Comparison of ENCODE assay signal across 28 cellular contexts in the genomic region with DNA sequence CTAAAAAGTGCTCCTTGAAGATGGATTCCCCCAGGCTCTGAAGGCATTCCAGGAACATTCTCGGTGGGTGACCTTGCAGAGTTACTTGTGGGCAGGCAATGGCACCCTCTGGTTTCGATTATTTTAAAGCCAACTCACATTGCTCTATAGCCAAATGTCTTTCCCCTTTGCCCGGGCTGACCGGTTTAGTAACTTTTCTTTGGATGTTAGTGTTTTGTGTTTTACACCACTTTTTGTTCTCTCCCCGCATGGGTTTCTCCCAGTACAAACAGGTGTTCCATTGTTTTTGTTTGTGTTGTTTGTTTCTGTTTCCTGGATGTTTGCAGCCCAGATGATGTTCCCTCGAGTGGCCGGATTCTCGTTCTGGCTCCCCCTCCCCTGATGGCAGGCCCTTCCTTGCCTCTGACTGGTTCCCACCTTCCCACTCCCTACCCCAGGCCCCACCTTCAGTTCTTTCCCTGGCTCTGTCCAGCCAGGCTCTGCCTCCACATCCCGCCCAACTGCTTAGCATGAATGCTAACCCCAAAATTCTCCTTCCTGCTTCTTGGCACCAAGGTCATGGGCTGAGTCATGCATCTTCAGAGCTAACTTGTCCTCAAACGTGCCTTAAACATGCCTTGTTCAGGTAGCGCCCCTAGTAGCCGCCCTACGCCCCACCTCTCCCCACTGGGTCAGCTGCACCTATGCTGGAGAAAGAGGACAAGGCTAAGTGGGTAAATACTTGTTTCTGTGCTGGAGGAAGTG. TPM values are rescaled to one million over a fixed set of nuclear protein-coding genes. Genes with fewer than 3 reads are reported as not detected.
DNase-seq lines count a peak whose midpoint lies in the region; ATAC-seq, FAIRE-seq and TF ChIP-seq lines count a peak whose summit lies in the region.
"Had no signal": no experiment of that assay in that cellular context is flagged by ENCODE, and none has a peak within 500 bp of the region (broad histone marks: within the 10 kb centered on the region; RNA-seq: fewer than 3 reads in every experiment).

No MANE protein-coding gene starts in this region.

- H3K9me1 ChIP-seq in keratinocyte (ENCODE audit: control insufficient read depth, extremely low read depth, insufficient read depth, low read length): no peaks in the 10 kb centered on the region

- H4K20me1 ChIP-seq in keratinocyte (ENCODE audit: control insufficient read depth, extremely low read depth, insufficient read depth, low read length): no peaks in the 10 kb centered on the region

- peak overlapping the region; percentile 28 for H3K27ac Mint-ChIP-seq in endothelial cell (ENCODE audit: unreplicated experiment)
- H3K27ac Mint-ChIP-seq: activated T-cell treated with anti-CD3 and anti-CD28 coated beads, Interleukin-2, amount 50 U/mL, for 24 hours; stimulated activated naive CD8-positive, alpha-beta T cell treated with anti-CD3 and anti-CD28 coated beads, Interleukin-15, amount 100 ng/mL, for 72 hours had no signal

- no peak overlapping the region for H3K27ac ChIP-seq in keratinocyte (ENCODE audit: control insufficient read depth, insufficient read depth, low read length)
- H3K27ac ChIP-seq: A549, cardiac muscle cell, gastrocnemius medialis, pancreas, upper lobe of left lung had no signal

- H3K9me3 ChIP-seq in keratinocyte (ENCODE audit: control insufficient read depth, low read depth, low read length): no peaks in the 10 kb centered on the region
- H3K9me3 ChIP-seq: A549, gastrocnemius medialis, pancreas, upper lobe of left lung had no signal

- no peaks in the 10 kb centered on the region for H3K27me3 Mint-ChIP-seq in endothelial cell (ENCODE audit: unreplicated experiment)

- peaks cover 4% of the 10 kb centered on the region for H3K36me3 Mint-ChIP-seq in endothelial cell (ENCODE audit: low read depth, unreplicated experiment)
- H3K36me3 Mint-ChIP-seq: naive thymus-derived CD8-positive, alpha-beta T cell had no signal

- DNase-seq in AG10803 (ENCODE audit: low read depth): peak; percentile 53
- DNase-seq in HT1080 (ENCODE audit: low read depth): peak; percentile 45
- DNase-seq in endothelial cell (ENCODE audit: low spot score): peak; percentile 28
- DNase-seq in keratinocyte (ENCODE audit: low read depth, low spot score): peak; percentile 28
- DNase-seq in CD1c-positive myeloid dendritic cell (ENCODE audit: extremely low spot score): no peak
- DNase-seq in superior temporal gyrus (ENCODE audit: extremely low spot score): no peak
- DNase-seq in nucleus accumbens (lab: John Stamatoyannopoulos, UW): no peak
- DNase-seq: activated CD4-positive, alpha-beta T cell treated with anti-CD3 and anti-CD28 coated beads for 1 hour; activated naive CD4-positive, alpha-beta T cell treated with Interleukin-2 at 50 U/mL for 16 hours; activated T-cell treated with anti-CD3 and anti-CD28 coated beads, Interleukin-2, amount 50 U/mL, for 24 hours; amniotic stem cell; dermis blood vessel endothelial cell; gastrocnemius medialis; hypothalamus; left cardiac atrium; naive thymus-derived CD8-positive, alpha-beta T cell; NCI-H1048; NCI-H1930; NCI-H748 treated with DMSO at 0.1 percent for 48 hours; pancreas; right cardiac atrium; stimulated activated naive CD8-positive, alpha-beta T cell treated with anti-CD3 and anti-CD28 coated beads, Interleukin-15, amount 100 ng/mL, for 72 hours; upper lobe of left lung had no signal

- no peak overlapping the region for H3K4me3 Mint-ChIP-seq in endothelial cell (ENCODE audit: unreplicated experiment)
- H3K4me3 Mint-ChIP-seq: activated T-cell treated with anti-CD3 and anti-CD28 coated beads, Interleukin-2, amount 50 U/mL, for 24 hours; naive thymus-derived CD8-positive, alpha-beta T cell; stimulated activated naive CD8-positive, alpha-beta T cell treated with anti-CD3 and anti-CD28 coated beads, Interleukin-15, amount 100 ng/mL, for 72 hours had no signal

- no peak overlapping the region for H3K9ac ChIP-seq in keratinocyte (ENCODE audit: control insufficient read depth, extremely low read depth, insufficient read depth, low read length)

- H2AFZ ChIP-seq in keratinocyte (ENCODE audit: control insufficient read depth, low read length): peak overlapping the region; percentile 51

- ATAC-seq in HG03571 (IDR thresholded peaks at IDR 0.05; ENCODE audit: unreplicated experiment): no peak
- ATAC-seq: A549; gastrocnemius medialis; left cardiac atrium; naive thymus-derived CD8-positive, alpha-beta T cell; pancreas; right cardiac atrium; Right ventricle myocardium inferior; stimulated activated naive CD8-positive, alpha-beta T cell treated with anti-CD3 and anti-CD28 coated beads, Interleukin-15, amount 100 ng/mL, for 72 hours had no signal

- peaks cover 6% of the 10 kb centered on the region for H3K4me1 ChIP-seq in keratinocyte (ENCODE audit: control insufficient read depth, extremely low read depth, insufficient read depth, low read length)
- H3K4me1 ChIP-seq: A549, pancreas had no signal

- H3K36me3 ChIP-seq in keratinocyte (ENCODE audit: control insufficient read depth in 2 of 2, extremely low read depth in 1 of 2, insufficient read depth in 2 of 2, low read length in 2 of 2): no peaks in the 10 kb centered on the region
- H3K36me3 ChIP-seq: cardiac muscle cell, gastrocnemius medialis, pancreas had no signal

- H3K4me2 ChIP-seq in keratinocyte (ENCODE audit: control insufficient read depth, extremely low read depth, insufficient read depth, low read depth, low read length): no peak overlapping the region
- H3K4me2 ChIP-seq: A549 had no signal

- dilution Hi-C loops in keratinocyte (cut with MboI; ENCODE audit: extremely low pct_ligation_motif_present, low sequenced_read_pairs): no loop called here

- no peaks in the 10 kb centered on the region for H3K79me2 ChIP-seq in keratinocyte (ENCODE audit: control insufficient read depth, insufficient read depth, low read length)

- FAIRE-seq in keratinocyte (lab: Jason Lieb, UNC): no peak
- FAIRE-seq: A549, pancreas, TTC549 had no signal

- TF ChIP-seq CTCF in AG10803 (conservative IDR thresholded peaks at IDR 0.05; ENCODE audit: low read length): no peak
- TF ChIP-seq CTCF in endothelial cell (IDR thresholded peaks at IDR 0.05; ENCODE audit: unreplicated experiment): no peak
- TF ChIP-seq CTCF in keratinocyte (optimal IDR thresholded peaks at IDR 0.05 in 1 of 3, IDR thresholded peaks at IDR 0.05 in 1 of 3, conservative IDR thresholded peaks at IDR 0.05 in 1 of 3; ENCODE audit: extremely low read depth in 1 of 3, insufficient read depth in 2 of 3, low read length in 3 of 3): no peak

- no peaks in the 10 kb centered on the region for H3K9me3 Mint-ChIP-seq in endothelial cell (ENCODE audit: unreplicated experiment)
- H3K9me3 Mint-ChIP-seq: activated T-cell treated with anti-CD3 and anti-CD28 coated beads, Interleukin-2, amount 50 U/mL, for 24 hours; stimulated activated naive CD8-positive, alpha-beta T cell treated with anti-CD3 and anti-CD28 coated beads, Interleukin-15, amount 100 ng/mL, for 72 hours had no signal

- peaks cover 9% of the 10 kb centered on the region for H3K4me1 Mint-ChIP-seq in endothelial cell (ENCODE audit: unreplicated experiment)

- H3K27me3 ChIP-seq in keratinocyte (ENCODE audit: control insufficient read depth, extremely low read depth, insufficient read depth, low read length): peaks cover 8% of the 10 kb centered on the region
- H3K27me3 ChIP-seq: pancreas, upper lobe of left lung had no signal

- H3K4me3 ChIP-seq in AG10803 (ENCODE audit: low read length) (no peak overlapping the region), keratinocyte (ENCODE audit: control insufficient read depth in 2 of 3, extremely low read depth in 1 of 3, insufficient read depth in 2 of 3, low read depth in 1 of 3, low read length in 3 of 3) (no peak overlapping the region)
- H3K4me3 ChIP-seq: A549, cardiac muscle cell, gastrocnemius medialis, pancreas, upper lobe of left lung had no signal

RNA-seq across cellular contexts. Expression of a gene that starts 40.6 kb away (rescaled TPM):
- total RNA-seq in HT1080 (2014; rRNA removed; shearing (Covaris generic)): 171 and 218 TPM in 2 replicates
- 50.9 and 56.3 TPM in 2 replicates for polyA plus RNA-seq in HT1080 (2015; cell fraction: cytosol; rRNA removed)
- 133 and 141 TPM in 2 replicates for polyA plus RNA-seq in HT1080 (2015; cell fraction: nucleus; rRNA removed)
- 73.7 TPM for total RNA-seq in endothelial cell (ENCODE audit: unreplicated experiment)
- polyA plus RNA-seq in keratinocyte: 78.7 to 108 TPM (median 93.4 TPM) in 3 replicates
- polyA plus RNA-seq in keratinocyte (2011; ENCODE audit: low read depth): 13.4 TPM
- 68.4 and 71.6 TPM in 2 replicates for polyA plus RNA-seq in keratinocyte (2011; cell fraction: cytosol; rRNA removed)
- 176 and 200 TPM in 2 replicates for polyA plus RNA-seq in keratinocyte (2011; cell fraction: nucleus; rRNA removed)
- 44.0 and 73.1 TPM in 2 replicates for polyA plus RNA-seq in keratinocyte (2012; ENCODE audit: low replicate concordance)
- polyA minus RNA-seq in keratinocyte: 177 to 245 TPM (median 221 TPM) in 3 replicates
- polyA minus RNA-seq in keratinocyte (2011; cell fraction: cytosol; rRNA and poly(A)+ RNA removed): 71.6 TPM
- polyA minus RNA-seq in keratinocyte (2011; cell fraction: nucleus; rRNA and poly(A)+ RNA removed): 146 and 157 TPM in 2 replicates

Comparison
In these comparisons a context has a peak if more than half of its experiments do, and no peak if none do; other contexts are left out.
1. DNase-seq: peak in AG10803 (single experiment), HT1080 (single experiment), endothelial cell (single experiment) and keratinocyte (single experiment); none in CD1c-positive myeloid dendritic cell (single experiment), superior temporal gyrus (single experiment) and nucleus accumbens (0 of 56).